In the genomic region with DNA sequence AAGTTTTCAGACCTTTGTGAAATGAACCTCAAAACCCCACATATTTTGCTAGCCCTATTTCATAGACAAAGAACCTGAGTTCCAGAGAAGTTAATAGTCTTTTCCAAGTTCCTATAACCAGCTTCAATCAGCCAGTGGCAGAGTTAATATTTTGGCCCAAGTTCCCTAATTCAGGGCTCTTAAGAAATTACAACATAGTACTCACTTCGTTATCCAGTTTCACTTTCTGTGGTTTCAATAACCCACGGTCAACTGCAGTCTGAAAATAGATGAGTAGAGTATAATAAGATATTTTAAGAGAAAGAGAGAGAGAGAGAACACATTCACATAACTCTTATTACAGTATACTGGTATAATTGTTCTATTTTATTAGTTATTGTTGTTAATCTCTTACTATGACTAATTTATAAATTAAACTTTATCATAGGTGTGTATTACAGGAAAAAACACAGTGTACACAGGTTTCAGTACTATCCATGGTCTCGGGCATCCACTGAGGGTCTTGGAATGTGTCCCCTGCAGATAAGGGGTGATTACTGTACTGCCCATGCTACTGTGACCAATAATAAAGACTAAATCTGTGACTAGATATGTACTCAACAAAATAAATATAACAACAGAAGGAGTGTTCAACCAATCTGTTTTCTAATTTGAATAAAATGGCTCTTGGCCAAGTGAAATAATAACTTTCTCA, we compare ENCODE assay signal across 8 cellular contexts. TPM values are rescaled to one million over a fixed set of nuclear protein-coding genes. Genes with fewer than 3 reads are reported as not detected.
A peak's percentile ranks its signal among the peaks of the same experiment; 100 is the strongest.
DNase-seq lines count a peak whose midpoint lies in the region; ATAC-seq lines count a peak whose summit lies in the region.

No MANE protein-coding gene starts in this region.

- peak overlapping the region; percentile 28 to 76 (median 45); a peak in 21 of 22 replicates for H3K4me2 ChIP-seq in BLaER1 treated with 17β-estradiol and CSF1 and Interleukin-3, amounts not matched to agents 10 nM and 100 nM

- intact Hi-C loops in naive thymus-derived CD4-positive, alpha-beta T cell (cut with micrococcal nuclease): no loop called here

- peaks cover 12 to 36% (median 22%) of the 10 kb centered on the region in 7 donors for H3K4me1 Mint-ChIP-seq in naive thymus-derived CD4-positive, alpha-beta T cell

- peak overlapping the region in 5 of 11 experiments; percentile 13 to 62 (median 24); a peak in 8 of 22 replicates for H3K27ac ChIP-seq in BLaER1 treated with 17β-estradiol and CSF1 and Interleukin-3, amounts not matched to agents 10 nM and 100 nM
- H3K27ac ChIP-seq in naive thymus-derived CD4-positive, alpha-beta T cell (ENCODE audit: low read depth, low read length): no peak overlapping the region

- no peaks in the 10 kb centered on the region for H3K27me3 Mint-ChIP-seq in naive thymus-derived CD4-positive, alpha-beta T cell

- H3K36me3 ChIP-seq in BLaER1 treated with 17β-estradiol and CSF1 and Interleukin-3, amounts not matched to agents 10 nM and 100 nM: no peaks in the 10 kb centered on the region
- H3K36me3 ChIP-seq in naive thymus-derived CD4-positive, alpha-beta T cell (ENCODE audit: control insufficient read depth in 2 of 3, insufficient read depth in 3 of 3, low read length in 3 of 3): no peaks in the 10 kb centered on the region

- DNase-seq in amniotic epithelial cell (ENCODE audit: low read depth): peak; percentile 22
- DNase-seq in naive thymus-derived CD4-positive, alpha-beta T cell: no peak
- no peak for DNase-seq in NCI-H526 (lab: John Stamatoyannopoulos, UW)
- DNase-seq in hepatic stellate cell (ENCODE audit: low spot score): no peak
- DNase-seq in activated CD4-positive, alpha-beta T cell treated with anti-CD3 and anti-CD28 coated beads, Interleukin-2, amount 50 U/mL, for 4 hours: no peak

- H3K4me3 ChIP-seq in BLaER1 treated with 17β-estradiol and CSF1 and Interleukin-3, amounts not matched to agents 10 nM and 100 nM: no peak overlapping the region
- no peak overlapping the region for H3K4me3 ChIP-seq in naive thymus-derived CD4-positive, alpha-beta T cell (ENCODE audit: low read length)

- peaks cover 0 to 1% (median 0%) of the 10 kb centered on the region in 11 donors for H3K9me3 Mint-ChIP-seq in naive thymus-derived CD4-positive, alpha-beta T cell

- H3K9me3 ChIP-seq in BLaER1 treated with 17β-estradiol and CSF1 and Interleukin-3, amounts not matched to agents 10 nM and 100 nM (replicated peaks in 1 of 11): no peaks in the 10 kb centered on the region
- no peaks in the 10 kb centered on the region for H3K9me3 ChIP-seq in naive thymus-derived CD4-positive, alpha-beta T cell (ENCODE audit: control insufficient read depth in 2 of 3, low read length in 3 of 3)

- peak overlapping the region in 7 of 9 donors; percentile 30 to 92 (median 74) for H3K27ac Mint-ChIP-seq in naive thymus-derived CD4-positive, alpha-beta T cell

- no peaks in the 10 kb centered on the region for H4K20me1 ChIP-seq in BLaER1 treated with 17β-estradiol and CSF1 and Interleukin-3, amounts not matched to agents 10 nM and 100 nM

- POLR2A ChIA-PET in naive thymus-derived CD4-positive, alpha-beta T cell (lab: Charles Lee): no interaction called here

- H3K9ac ChIP-seq in BLaER1 treated with 17β-estradiol and CSF1 and Interleukin-3, amounts not matched to agents 10 nM and 100 nM: peak overlapping the region in 1 of 11 experiments; percentile 19; a peak in 1 of 22 replicates

- peak overlapping the region; percentile 60 to 89 (median 78) for H3K4me3 Mint-ChIP-seq in naive thymus-derived CD4-positive, alpha-beta T cell

- peaks cover 0 to 5% (median 3%) of the 10 kb centered on the region in 5 donors for H3K36me3 Mint-ChIP-seq in naive thymus-derived CD4-positive, alpha-beta T cell

- ATAC-seq in GM19463 (IDR thresholded peaks at IDR 0.05; ENCODE audit: unreplicated experiment) (peak; percentile 72), HG03520 (IDR thresholded peaks at IDR 0.05; ENCODE audit: unreplicated experiment) (peak; percentile 86)
- peak; percentile 68 for ATAC-seq in naive thymus-derived CD4-positive, alpha-beta T cell

- peaks cover 0 to 12% (median 0%) of the 10 kb centered on the region in 11 experiments; a peak in 2 of 22 replicates for H3K27me3 ChIP-seq in BLaER1 treated with 17β-estradiol and CSF1 and Interleukin-3, amounts not matched to agents 10 nM and 100 nM
- H3K27me3 ChIP-seq in naive thymus-derived CD4-positive, alpha-beta T cell (ENCODE audit: control insufficient read depth in 2 of 2, insufficient read depth in 2 of 2, low read length in 2 of 2): no peaks in the 10 kb centered on the region

- H3K4me1 ChIP-seq in BLaER1 treated with 17β-estradiol and CSF1 and Interleukin-3, amounts not matched to agents 10 nM and 100 nM: peaks cover 10 to 24% (median 17%) of the 10 kb centered on the region in 10 experiments
- H3K4me1 ChIP-seq in naive thymus-derived CD4-positive, alpha-beta T cell (ENCODE audit: control insufficient read depth in 2 of 2, insufficient read depth in 2 of 2, low read length in 2 of 2): peaks cover 0 to 6% of the 10 kb centered on the region in 2 donors

- CTCF ChIA-PET in naive thymus-derived CD4-positive, alpha-beta T cell (lab: Charles Lee): interaction anchor here (0.5 kb wide), 1 partner anchor 182 kb away, joined by 4 read pairs; no protein-coding TSS in a partner anchor

RNA-seq across cellular contexts. Expression of a gene that starts 9.3 kb away (rescaled TPM):
- total RNA-seq in naive thymus-derived CD4-positive, alpha-beta T cell: not detected
- polyA plus RNA-seq in naive thymus-derived CD4-positive, alpha-beta T cell: under 1 TPM in 1 of 2 donors, not detected in 1; 0.87 TPM

RNA-seq across cellular contexts. Expression of a gene that starts 30.9 kb away (rescaled TPM):
- under 1 TPM in 2 of 5 experiments, not detected in 3; 0.46 TPM for total RNA-seq in naive thymus-derived CD4-positive, alpha-beta T cell
- polyA plus RNA-seq in naive thymus-derived CD4-positive, alpha-beta T cell: 1 to 10 TPM in 1 of 2 donors, under 1 TPM in 1; 0.26 to 1.2 TPM
